Comparison of ENCODE assay signal across 1 cellular context in the genomic region with DNA sequence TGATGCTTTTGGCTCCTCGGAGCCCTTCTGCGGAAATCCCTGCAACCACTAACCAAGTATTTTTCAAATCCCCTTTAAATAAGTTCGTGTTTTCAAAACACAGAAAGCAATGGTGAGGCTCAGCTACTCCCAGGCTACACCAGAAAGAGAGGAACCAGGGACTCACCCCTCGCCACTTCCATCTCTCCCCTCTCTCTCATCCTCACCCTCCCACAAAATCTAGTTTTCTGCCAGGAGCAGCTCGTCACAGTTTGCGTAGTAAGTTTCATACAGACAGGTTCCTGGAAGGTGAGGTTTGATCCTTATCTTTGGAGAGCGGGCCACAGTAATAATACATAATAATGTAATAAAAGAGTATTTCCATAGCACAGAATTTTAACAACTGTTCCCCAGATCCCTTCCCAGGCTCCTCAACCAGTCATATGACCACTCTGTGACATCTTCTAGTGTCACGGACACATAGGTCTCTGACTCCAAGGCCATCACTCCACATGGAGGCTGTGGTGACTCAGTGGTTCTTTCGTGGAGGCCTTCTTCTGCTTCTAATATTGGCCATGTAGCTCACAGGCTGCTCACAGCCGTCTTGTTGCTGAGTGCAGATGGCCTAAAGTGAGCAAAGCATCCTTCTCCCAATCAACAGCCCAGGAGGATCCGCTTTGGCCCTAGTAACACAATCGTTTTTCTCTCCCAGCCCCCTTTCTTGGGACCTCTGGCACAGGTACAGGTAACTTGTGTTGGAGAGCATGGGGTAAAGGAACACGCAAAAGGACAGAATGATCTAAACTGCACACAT.
TF ChIP-seq lines count a peak whose summit lies in the region.

No MANE protein-coding gene starts in this region.

TF ChIP-seq in HepG2, 621 proteins besides CTCF, POLR2A, EP300 and RAD21 (continued from another document):
- TF ChIP-seq, protein P1, sequence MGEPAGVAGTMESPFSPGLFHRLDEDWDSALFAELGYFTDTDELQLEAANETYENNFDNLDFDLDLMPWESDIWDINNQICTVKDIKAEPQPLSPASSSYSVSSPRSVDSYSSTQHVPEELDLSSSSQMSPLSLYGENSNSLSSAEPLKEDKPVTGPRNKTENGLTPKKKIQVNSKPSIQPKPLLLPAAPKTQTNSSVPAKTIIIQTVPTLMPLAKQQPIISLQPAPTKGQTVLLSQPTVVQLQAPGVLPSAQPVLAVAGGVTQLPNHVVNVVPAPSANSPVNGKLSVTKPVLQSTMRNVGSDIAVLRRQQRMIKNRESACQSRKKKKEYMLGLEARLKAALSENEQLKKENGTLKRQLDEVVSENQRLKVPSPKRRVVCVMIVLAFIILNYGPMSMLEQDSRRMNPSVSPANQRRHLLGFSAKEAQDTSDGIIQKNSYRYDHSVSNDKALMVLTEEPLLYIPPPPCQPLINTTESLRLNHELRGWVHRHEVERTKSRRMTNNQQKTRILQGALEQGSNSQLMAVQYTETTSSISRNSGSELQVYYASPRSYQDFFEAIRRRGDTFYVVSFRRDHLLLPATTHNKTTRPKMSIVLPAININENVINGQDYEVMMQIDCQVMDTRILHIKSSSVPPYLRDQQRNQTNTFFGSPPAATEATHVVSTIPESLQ (CRISPR knock-in tag; conservative IDR thresholded peaks at IDR 0.05) = no peak
- TF ChIP-seq SMARCC2 (IDR thresholded peaks at IDR 0.05) = no peak
- no peak for TF ChIP-seq NFIB (CRISPR knock-in tag; IDR thresholded peaks at IDR 0.05; ENCODE audit: borderline replicate concordance)
- TF ChIP-seq ZNF253 (CRISPR knock-in tag; IDR thresholded peaks at IDR 0.05; ENCODE audit: borderline replicate concordance) = no peak
- no peak for TF ChIP-seq JARID2 (CRISPR knock-in tag; IDR thresholded peaks at IDR 0.05; ENCODE audit: insufficient replicate concordance)
- TF ChIP-seq, protein P2, sequence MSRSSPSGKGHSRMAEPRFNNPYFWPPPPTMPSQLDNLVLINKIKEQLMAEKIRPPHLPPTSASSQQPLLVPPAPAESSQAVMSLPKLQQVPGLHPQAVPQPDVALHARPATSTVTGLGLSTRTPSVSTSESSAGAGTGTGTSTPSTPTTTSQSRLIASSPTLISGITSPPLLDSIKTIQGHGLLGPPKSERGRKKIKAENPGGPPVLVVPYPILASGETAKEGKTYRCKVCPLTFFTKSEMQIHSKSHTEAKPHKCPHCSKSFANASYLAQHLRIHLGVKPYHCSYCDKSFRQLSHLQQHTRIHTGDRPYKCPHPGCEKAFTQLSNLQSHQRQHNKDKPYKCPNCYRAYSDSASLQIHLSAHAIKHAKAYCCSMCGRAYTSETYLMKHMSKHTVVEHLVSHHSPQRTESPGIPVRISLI (CRISPR knock-in tag; IDR thresholded peaks at IDR 0.05; ENCODE audit: borderline replicate concordance) = no peak
- no peak for TF ChIP-seq KDM4B (CRISPR knock-in tag; IDR thresholded peaks at IDR 0.05)
- no peak for TF ChIP-seq MYC (CRISPR knock-in tag; IDR thresholded peaks at IDR 0.05; ENCODE audit: borderline replicate concordance)
- no peak for TF ChIP-seq ZNF329 (CRISPR knock-in tag; IDR thresholded peaks at IDR 0.05; ENCODE audit: low read depth)
- TF ChIP-seq KAT7 (CRISPR knock-in tag; IDR thresholded peaks at IDR 0.05; ENCODE audit: borderline replicate concordance) = no peak
TF ChIP-seq in HepG2: peak in this region for 0.
